Comparison of ENCODE assay signal across 1 cellular context in genomic region chr6:37897321-37897720, GRCh38.
TF ChIP-seq lines count a peak whose summit lies in the region.

No MANE protein-coding gene starts in this region.

TF ChIP-seq in SK-N-SH, 30 proteins besides CTCF, POLR2A, EP300 and RAD21 (continued from another document):
- no peak for TF ChIP-seq ZBTB33 (IDR thresholded peaks at IDR 0.05; ENCODE audit: borderline replicate concordance, low read depth)
- TF ChIP-seq USF1 (IDR thresholded peaks at IDR 0.05; ENCODE audit: borderline replicate concordance, low read depth), result no peak
- TF ChIP-seq MEF2A (IDR thresholded peaks at IDR 0.05; ENCODE audit: borderline replicate concordance, low read depth), result no peak
